Comparison of ENCODE assay signal across 8 cellular contexts in the genomic region with DNA sequence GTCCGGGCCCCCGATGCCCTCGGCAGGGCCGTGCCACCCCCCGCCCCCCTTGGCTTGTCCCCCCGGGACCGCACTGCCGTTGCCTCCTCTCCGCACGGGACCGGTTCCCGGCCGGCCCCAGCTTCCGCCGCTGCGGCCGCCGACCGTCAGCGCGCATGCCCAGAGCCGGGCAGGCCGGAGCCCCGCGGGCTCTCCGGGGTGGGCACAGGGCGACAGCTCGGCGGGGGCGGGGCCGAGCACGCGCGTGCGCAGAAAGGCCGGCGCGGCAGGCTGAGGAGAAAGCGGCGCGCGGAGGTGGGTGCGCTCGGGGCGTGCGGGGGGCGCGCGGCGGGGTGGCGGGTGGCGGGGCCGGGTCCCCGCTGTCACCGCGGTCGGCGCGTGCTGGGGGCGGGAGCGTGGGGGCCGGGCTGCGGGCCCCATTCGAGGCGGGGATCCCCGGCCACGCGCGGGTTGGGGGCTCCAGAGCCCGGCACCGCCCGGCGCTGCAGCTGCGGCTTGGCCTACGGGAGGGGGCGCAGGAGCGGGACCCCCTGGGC. TPM values are rescaled to one million over a fixed set of nuclear protein-coding genes. Genes with fewer than 3 reads are reported as not detected.
DNase-seq lines count a peak whose midpoint lies in the region; ATAC-seq and TF ChIP-seq lines count a peak whose summit lies in the region.

Gene TBC1D24 (plus strand): TSS at position 251 of the 536 bp plus-strand sequence. CDS start 21,022 bp downstream, outside the sequence.

- H3K4me1 ChIP-seq in colonic mucosa, result peaks cover 17% of the 10 kb centered on the region

- H3K4me3 ChIP-seq in colonic mucosa, result peak within 1 kb of the TSS; percentile 70

- ATAC-seq in HG02970 (IDR thresholded peaks at IDR 0.05; ENCODE audit: low FRiP score, unreplicated experiment), result peak; percentile 67

- peaks cover 12% of the 10 kb centered on the region for H3K4me1 Mint-ChIP-seq in activated CD4-positive, alpha-beta T cell treated with anti-CD3 and anti-CD28 coated beads, Interleukin-2, amount 10 ng/mL, durations not matched to agents 24 days and 14 days

- no peaks in the 10 kb centered on the region for H3K36me3 ChIP-seq in colonic mucosa

- H3K27ac Mint-ChIP-seq in activated CD4-positive, alpha-beta T cell treated with anti-CD3 and anti-CD28 coated beads, Interleukin-2, amount 10 ng/mL, durations not matched to agents 24 days and 14 days, result peak within 1 kb of the TSS; percentile 77

- no peaks in the 10 kb centered on the region for H3K36me3 Mint-ChIP-seq in activated CD4-positive, alpha-beta T cell treated with anti-CD3 and anti-CD28 coated beads, Interleukin-2, amount 10 ng/mL, durations not matched to agents 24 days and 14 days (ENCODE audit: low read depth)

- intact Hi-C loops in activated CD4-positive, alpha-beta T cell treated with anti-CD3 and anti-CD28 coated beads, Interleukin-2, amount 10 ng/mL, durations not matched to agents 24 days and 14 days (cut with micrococcal nuclease), result loop anchor here (1.0 to 5.0 kb wide), 3 partner anchors 15 to 48 kb away; partner anchors contain the start of genes CCNF and TEDC2
- intact Hi-C loops in colonic mucosa (cut with DNase I), result no loop called here

- peaks cover 37% of the 10 kb centered on the region for H3K27me3 ChIP-seq in colonic mucosa
- peaks cover 22% of the 10 kb centered on the region for H3K27me3 ChIP-seq in layer of hippocampus (ENCODE audit: control insufficient read depth, insufficient read depth, low read length)

- H3K9me3 ChIP-seq in colonic mucosa, result no peaks in the 10 kb centered on the region

- H3K9me3 Mint-ChIP-seq in activated CD4-positive, alpha-beta T cell treated with anti-CD3 and anti-CD28 coated beads, Interleukin-2, amount 10 ng/mL, durations not matched to agents 24 days and 14 days, result no peaks in the 10 kb centered on the region

- peak within 1 kb of the TSS; percentile 80 for H3K4me3 Mint-ChIP-seq in activated CD4-positive, alpha-beta T cell treated with anti-CD3 and anti-CD28 coated beads, Interleukin-2, amount 10 ng/mL, durations not matched to agents 24 days and 14 days

- peak; percentile 60 for DNase-seq in NCI-H1436 (lab: John Stamatoyannopoulos, UW)
- no peak for DNase-seq in NCI-H1436 treated with DMSO at 0.1 percent for 48 hours (lab: John Stamatoyannopoulos, UW)
- peak; percentile 89 for DNase-seq in NCI-H345 (lab: John Stamatoyannopoulos, UW)
- DNase-seq in activated CD4-positive, alpha-beta T cell treated with anti-CD3 and anti-CD28 coated beads, Interleukin-2, amount 10 ng/mL, durations not matched to agents 24 days and 14 days, result peak; percentile 95
- DNase-seq in colonic mucosa, result peak; percentile 87
- peak; percentile 58 to 80 for DNase-seq in stimulated activated CD4-positive, alpha-beta T cell treated with anti-CD3 and anti-CD28 coated beads, Interleukin-15, amount 100 ng/mL, for 48 hours (ENCODE audit: low read depth in 2 of 2)

- no peak for TF ChIP-seq CTCF in colonic mucosa (IDR thresholded peaks at IDR 0.05)

- H3K27ac ChIP-seq in colonic mucosa, result peak within 1 kb of the TSS; percentile 72
- peak within 1 kb of the TSS; percentile 73 for H3K27ac ChIP-seq in layer of hippocampus (ENCODE audit: low read depth, low read length)

- peak within 1 kb of the TSS; percentile 79 to 81 for H3K9ac ChIP-seq in colonic mucosa (ENCODE audit: low read depth in 2 of 2, low read length in 2 of 2)

- peaks cover 25% of the 10 kb centered on the region for H3K27me3 Mint-ChIP-seq in activated CD4-positive, alpha-beta T cell treated with anti-CD3 and anti-CD28 coated beads, Interleukin-2, amount 10 ng/mL, durations not matched to agents 24 days and 14 days

RNA-seq across cellular contexts. Expression of gene TBC1D24, which starts in this region (rescaled TPM):
- 16.6 and 20.9 TPM in 2 replicates for total RNA-seq in activated CD4-positive, alpha-beta T cell treated with anti-CD3 and anti-CD28 coated beads, Interleukin-2, amount 10 ng/mL, durations not matched to agents 24 days and 14 days
- total RNA-seq in colonic mucosa, result 10 to 100 TPM in 1 of 2 donors, 1 to 10 TPM in 1; 8.4 to 15.8 TPM
